ENCODE assay signal across 1 cellular context in the genomic region with DNA sequence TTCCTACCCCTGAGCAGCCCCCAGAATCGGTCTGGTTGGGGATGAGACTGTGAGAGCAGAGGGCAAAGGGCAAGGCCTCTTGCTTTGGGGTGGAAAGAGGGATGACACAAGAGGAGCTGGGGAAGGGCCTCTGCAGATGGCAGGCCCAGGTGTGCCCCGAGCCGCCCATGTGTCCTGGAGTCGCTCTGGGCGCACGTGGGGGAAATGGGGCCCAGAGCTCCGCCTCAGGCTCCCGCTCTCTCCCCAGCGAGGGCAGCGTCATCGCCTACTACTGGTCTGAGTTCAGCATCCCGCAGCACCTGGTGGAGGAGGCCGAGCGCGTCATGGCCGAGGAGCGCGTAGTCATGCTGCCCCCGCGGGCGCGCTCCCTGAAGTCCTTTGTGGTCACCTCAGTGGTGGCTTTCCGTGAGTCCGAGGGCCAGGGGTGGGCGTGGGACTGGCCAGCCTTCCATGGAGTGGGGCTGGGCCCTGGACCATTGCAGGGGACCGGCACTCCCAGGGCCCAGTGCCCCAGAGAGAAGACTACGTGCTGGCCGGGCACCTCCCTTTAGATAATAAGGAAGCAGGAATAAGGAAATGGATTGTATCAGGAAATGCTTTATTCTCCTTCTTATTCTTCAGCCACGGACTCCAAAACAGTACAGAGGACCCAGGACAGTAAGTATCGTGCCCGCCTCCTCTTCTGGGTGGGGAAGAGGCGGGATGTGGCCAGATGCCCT.
TF ChIP-seq lines count a peak whose summit lies in the region.

No MANE protein-coding gene starts in this region.

TF ChIP-seq in H1, 55 proteins besides CTCF, POLR2A, EP300 and RAD21:
- TF ChIP-seq, protein P1, sequence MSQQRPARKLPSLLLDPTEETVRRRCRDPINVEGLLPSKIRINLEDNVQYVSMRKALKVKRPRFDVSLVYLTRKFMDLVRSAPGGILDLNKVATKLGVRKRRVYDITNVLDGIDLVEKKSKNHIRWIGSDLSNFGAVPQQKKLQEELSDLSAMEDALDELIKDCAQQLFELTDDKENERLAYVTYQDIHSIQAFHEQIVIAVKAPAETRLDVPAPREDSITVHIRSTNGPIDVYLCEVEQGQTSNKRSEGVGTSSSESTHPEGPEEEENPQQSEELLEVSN (IDR thresholded peaks at IDR 0.05), result peak; percentile 80
- TF ChIP-seq CREB1 (IDR thresholded peaks at IDR 0.05) (0 out of 2 replicates have a peak, but pooled peaks have one; percentile 18), GTF2F1 (IDR thresholded peaks at IDR 0.05; ENCODE audit: borderline replicate concordance, low read depth, low read length) (no peak), SIN3A (conservative IDR thresholded peaks at IDR 0.05 in 1 of 2, IDR thresholded peaks at IDR 0.05 in 1 of 2; ENCODE audit: low read depth in 1 of 2, low read length in 2 of 2) (no peak), RFX5 (IDR thresholded peaks at IDR 0.05; ENCODE audit: borderline replicate concordance, low read depth, low read length) (no peak), TBP (IDR thresholded peaks at IDR 0.05; ENCODE audit: low read depth, low read length) (no peak), CHD2 (IDR thresholded peaks at IDR 0.05; ENCODE audit: low read length) (no peak), NANOG (IDR thresholded peaks at IDR 0.05; ENCODE audit: insufficient read depth, low read depth, low read length, poor library complexity, severe bottlenecking) (no peak), TEAD4 (IDR thresholded peaks at IDR 0.05; ENCODE audit: low read depth, low read length) (no peak), FOSL1 (IDR thresholded peaks at IDR 0.05; ENCODE audit: insufficient read depth, low read depth, low read length) (no peak), MAX (IDR thresholded peaks at IDR 0.05) (peak; percentile 73), ZNF274 (IDR thresholded peaks at IDR 0.05; ENCODE audit: borderline replicate concordance, extremely low read depth, low read length) (no peak), SP4 (IDR thresholded peaks at IDR 0.05; ENCODE audit: low read length) (no peak), TAF1 (IDR thresholded peaks at IDR 0.05; ENCODE audit: low read depth, low read length) (no peak), KDM4A (IDR thresholded peaks at IDR 0.05; ENCODE audit: low read depth, low read length, severe bottlenecking) (no peak)
